In the genomic region with DNA sequence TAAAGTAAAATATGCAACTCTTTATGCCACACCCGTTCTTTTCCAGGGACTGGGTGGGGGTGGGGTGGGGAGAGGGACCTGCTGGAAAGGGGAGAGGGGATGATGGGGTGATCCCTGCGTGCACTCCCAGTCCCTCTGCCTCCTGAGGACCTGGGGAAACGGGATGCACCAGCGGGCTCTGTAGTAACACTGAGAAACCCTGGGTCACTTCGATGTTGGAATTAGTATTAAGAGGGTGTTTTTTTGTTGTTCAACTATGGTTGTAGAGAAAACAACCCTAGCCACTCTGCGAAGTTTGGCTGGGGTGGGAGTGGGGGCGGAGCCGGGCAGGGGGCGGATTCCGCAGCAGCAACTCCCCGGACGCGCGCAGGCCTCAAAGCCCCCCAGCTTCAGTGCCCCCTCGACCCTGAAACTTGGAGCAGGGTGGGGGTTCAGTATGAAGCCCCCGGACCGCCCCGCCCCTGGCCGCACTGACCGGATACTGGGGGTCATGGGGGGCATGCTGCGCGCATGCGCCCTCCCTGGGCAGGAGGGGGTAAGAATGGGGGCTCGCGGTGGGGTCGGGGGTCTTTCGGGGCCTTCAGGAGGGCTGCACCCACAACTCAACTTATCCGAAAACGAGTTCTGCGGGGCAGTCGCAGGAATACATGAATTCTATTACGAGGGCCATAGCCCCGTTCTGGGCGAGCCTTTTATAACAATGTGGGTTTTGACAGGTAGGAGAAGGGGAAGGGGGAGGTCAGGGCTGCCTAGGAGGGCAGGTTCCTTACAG, we compare ENCODE assay signal across 1 cellular context.
TF ChIP-seq lines count a peak whose summit lies in the region.

No MANE protein-coding gene starts in this region.

TF ChIP-seq in HepG2, 621 proteins besides CTCF, POLR2A, EP300 and RAD21:
- TF ChIP-seq POLR2AphosphoS2 (IDR thresholded peaks at IDR 0.05; ENCODE audit: low read depth, low read length) (no peak), HDAC2 (CRISPR knock-in tag; IDR thresholded peaks at IDR 0.05) (no peak), ZNF619 (CRISPR knock-in tag; IDR thresholded peaks at IDR 0.05) (no peak), ZNF746 (CRISPR knock-in tag; IDR thresholded peaks at IDR 0.05) (no peak), ZNF550 (CRISPR knock-in tag; IDR thresholded peaks at IDR 0.05; ENCODE audit: borderline replicate concordance) (no peak), CREM (IDR thresholded peaks at IDR 0.05) (no peak), CREM (CRISPR knock-in tag; IDR thresholded peaks at IDR 0.05) (no peak), PLRG1 (conservative IDR thresholded peaks at IDR 0.05) (no peak), JDP2 (CRISPR knock-in tag; IDR thresholded peaks at IDR 0.05; ENCODE audit: borderline replicate concordance) (no peak), JUNB (CRISPR knock-in tag; IDR thresholded peaks at IDR 0.05; ENCODE audit: borderline replicate concordance) (no peak)
TF ChIP-seq in HepG2: peak in this region for 0.
